ENCODE assay signal across 8 cellular contexts in the genomic region with DNA sequence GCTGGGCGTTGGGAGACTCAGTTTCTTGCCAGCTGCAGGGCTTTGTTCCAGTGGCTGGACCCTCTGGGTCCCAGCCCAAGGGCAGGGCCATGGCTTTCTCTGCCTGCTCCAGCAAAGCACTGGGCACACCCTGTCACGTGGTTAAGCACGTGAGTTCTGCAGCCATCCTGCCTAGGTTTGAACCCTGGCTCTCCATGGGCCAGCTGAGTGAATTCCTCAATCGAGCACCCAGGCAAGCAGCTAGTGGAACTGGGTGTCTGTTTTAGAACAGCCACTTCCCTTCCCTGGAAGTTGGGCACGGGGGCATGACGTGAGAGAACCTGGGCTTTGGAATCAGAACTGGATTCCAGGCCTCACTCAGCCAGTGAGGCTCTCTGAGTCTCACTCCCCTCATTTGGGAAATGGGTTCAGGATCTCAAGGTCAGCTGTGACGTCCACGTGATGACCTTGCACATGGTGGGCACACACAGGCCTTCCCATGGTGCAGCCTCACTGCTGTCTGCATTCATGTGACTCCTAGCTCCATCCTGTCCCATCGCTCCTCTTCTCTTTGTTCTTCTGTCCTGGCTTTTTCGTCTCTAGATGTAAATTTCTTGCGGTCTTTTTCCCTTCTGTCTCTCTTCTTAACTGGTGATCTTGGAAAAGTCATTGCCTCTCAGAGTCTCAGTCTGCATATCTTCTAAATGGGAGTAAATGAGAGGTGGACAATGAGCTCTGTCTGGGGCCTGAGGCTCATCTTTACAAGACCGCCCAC. TPM values are rescaled to one million over a fixed set of nuclear protein-coding genes. Genes with fewer than 3 reads are reported as not detected.
DNase-seq lines count a peak whose midpoint lies in the region; ATAC-seq and TF ChIP-seq lines count a peak whose summit lies in the region.
"Had no signal": no experiment of that assay in that cellular context is flagged by ENCODE, and none has a peak within 500 bp of the region (broad histone marks: within the 10 kb centered on the region; RNA-seq: fewer than 3 reads in every experiment).

No MANE protein-coding gene starts in this region.

- H3K79me2 ChIP-seq in HCT116 (ENCODE audit: insufficient read depth, low read length) (no peaks in the 10 kb centered on the region), PC-9 (ENCODE audit: low read depth) (no peaks in the 10 kb centered on the region)

- H3F3A ChIP-seq in PC-9 (ENCODE audit: insufficient read depth, low read depth) = peaks cover 40% of the 10 kb centered on the region

- no peaks in the 10 kb centered on the region for H3K27me3 ChIP-seq in HCT116 (ENCODE audit: insufficient read depth, low read length)
- H3K27me3 ChIP-seq in PC-9 (ENCODE audit: insufficient read depth, low read depth) = no peaks in the 10 kb centered on the region
- H3K27me3 ChIP-seq in dorsolateral prefrontal cortex = no peaks in the 10 kb centered on the region
- H3K27me3 ChIP-seq in BE2C = no peaks in the 10 kb centered on the region
- H3K27me3 ChIP-seq in vagina = no peaks in the 10 kb centered on the region

- ATAC-seq in HCT116 = no peak

- H3K4me2 ChIP-seq in HCT116 (ENCODE audit: low read length) (0 out of 2 replicates have a peak overlapping the region, but pooled peaks have one; percentile 19), PC-9 (peak overlapping the region; percentile 73)

- no peaks in the 10 kb centered on the region for H3K9me3 ChIP-seq in HCT116 (ENCODE audit: control insufficient read depth in 1 of 2, insufficient read depth in 1 of 2, low read depth in 1 of 2, low read length in 2 of 2)
- H3K9me3 ChIP-seq in PC-9 (ENCODE audit: insufficient read depth, low read depth) = no peaks in the 10 kb centered on the region
- no peaks in the 10 kb centered on the region for H3K9me3 ChIP-seq in BE2C
- no peaks in the 10 kb centered on the region for H3K9me3 ChIP-seq in vagina

- TF ChIP-seq CTCF in HCT116 (IDR thresholded peaks at IDR 0.05 in 2 of 3, conservative IDR thresholded peaks at IDR 0.05 in 1 of 3; ENCODE audit: borderline replicate concordance in 1 of 3, insufficient read depth in 1 of 3, low read depth in 2 of 3, low read length in 2 of 3) (no peak), PC-9 (conservative IDR thresholded peaks at IDR 0.05) (no peak), dorsolateral prefrontal cortex (IDR thresholded peaks at IDR 0.05 in 54 of 56, conservative IDR thresholded peaks at IDR 0.05 in 2 of 56; ENCODE audit: low read depth in 1 of 56, partially characterized antibody in 56 of 56) (no peak), BE2C (IDR thresholded peaks at IDR 0.05; ENCODE audit: low read depth, low read length) (no peak), GM10266 (IDR thresholded peaks at IDR 0.05; ENCODE audit: control insufficient read depth, insufficient read depth, low read depth, missing control alignments) (no peak), vagina (IDR thresholded peaks at IDR 0.05) (no peak)

- H3K4me3 ChIP-seq in HCT116 (replicated peaks in 1 of 2; ENCODE audit: low read depth in 1 of 2, low read length in 2 of 2) = no peak overlapping the region
- H3K4me3 ChIP-seq in PC-9 = no peak overlapping the region; the same call in 1 of the 2 replicates
- peak overlapping the region in 3 of 59 donors; percentile 16 to 23 (median 19) for H3K4me3 ChIP-seq in dorsolateral prefrontal cortex
- no peak overlapping the region for H3K4me3 ChIP-seq in skin epidermis
- H3K4me3 ChIP-seq in BE2C (ENCODE audit: low read depth, low read length) = no peak overlapping the region
- no peak overlapping the region for H3K4me3 ChIP-seq in vagina

- intact Hi-C loops in HCT116 (cut with micrococcal nuclease) (no loop called here), PC-9 (cut with micrococcal nuclease; ENCODE audit: unreplicated experiment) (loop anchor here (5.0 kb wide), 2 partner anchors 88 to 113 kb away; no protein-coding TSS in a partner anchor), dorsolateral prefrontal cortex (cut with DNase I) (loop anchor here (5.0 kb wide), 1 partner anchor 43 kb away; no protein-coding TSS in a partner anchor), vagina (cut with DNase I) (no loop called here)

- H3K9me2 ChIP-seq in HCT116 (ENCODE audit: insufficient read depth) = no peaks in the 10 kb centered on the region
- no peaks in the 10 kb centered on the region for H3K9me2 ChIP-seq in PC-9 (ENCODE audit: insufficient read depth)

- H4K20me1 ChIP-seq in HCT116 (ENCODE audit: insufficient read depth) = no peaks in the 10 kb centered on the region
- H4K20me1 ChIP-seq in PC-9 (ENCODE audit: insufficient read depth) = no peaks in the 10 kb centered on the region

- TF ChIP-seq RAD21 in HCT116 (IDR thresholded peaks at IDR 0.05; ENCODE audit: low read depth) = no peak

- H3K4me1 ChIP-seq in HCT116 (ENCODE audit: control insufficient read depth in 1 of 2, insufficient read depth in 2 of 2, low read length in 2 of 2) (peaks cover 15 to 52% of the 10 kb centered on the region in 2 experiments; a peak in 3 of 4 replicates), PC-9 (replicated peaks; ENCODE audit: insufficient read depth) (peaks cover 68% of the 10 kb centered on the region), BE2C (peaks cover 16% of the 10 kb centered on the region), vagina (peaks cover 45% of the 10 kb centered on the region)

- RAD21 ChIA-PET in HCT116 (lab: Charles Lee; ENCODE audit: low non-redundant PET in 1 of 2, low total read pairs in 2 of 2, uncharacterized antibody in 2 of 2, unreplicated experiment in 2 of 2) = no interaction called here

- H3K36me3 ChIP-seq in HCT116 (ENCODE audit: control insufficient read depth in 1 of 2, insufficient read depth in 2 of 2, low read length in 2 of 2) = no peaks in the 10 kb centered on the region
- H3K36me3 ChIP-seq in PC-9 (ENCODE audit: low read depth) = no peaks in the 10 kb centered on the region
- no peaks in the 10 kb centered on the region for H3K36me3 ChIP-seq in BE2C
- H3K36me3 ChIP-seq in vagina = no peaks in the 10 kb centered on the region

- BruUV-seq in HCT116 (replicated peaks; lab: Mats Ljungman, UMichigan) (no TSS peak), PC-9 (replicated peaks; lab: Mats Ljungman, UMichigan) (TSS peak; percentile 33)

- no peak for TF ChIP-seq POLR2A in HCT116 (IDR thresholded peaks at IDR 0.05; ENCODE audit: borderline replicate concordance, extremely low read depth, insufficient read depth, insufficient read length)
- no peak for TF ChIP-seq POLR2A in vagina (IDR thresholded peaks at IDR 0.05)

- no peak overlapping the region for H2AFZ ChIP-seq in HCT116 (ENCODE audit: low read depth, low read length, poor library complexity, severe bottlenecking)
- H2AFZ ChIP-seq in PC-9 = no peak overlapping the region

- DNase-seq in HCT116 (ENCODE audit: low read depth, low spot score) = no peak
- DNase-seq in PC-9 = peak in 1 of 2 experiments; percentile 37
- no peak for DNase-seq in dorsolateral prefrontal cortex
- DNase-seq in BE2C = no peak
- no peak for DNase-seq in GM10266 (ENCODE audit: extremely low spot score)
- DNase-seq in vagina (ENCODE audit: extremely low spot score in 2 of 2) = no peak
- DNase-seq: NCI-H774 had no signal

- no peak overlapping the region for H3K27ac ChIP-seq in HCT116 (ENCODE audit: low read depth, low read length)
- H3K27ac ChIP-seq in PC-9 = peak overlapping the region; percentile 71
- peak overlapping the region in 56 of 59 donors; percentile 28 to 98 (median 80) for H3K27ac ChIP-seq in dorsolateral prefrontal cortex
- H3K27ac ChIP-seq in skin epidermis = peak overlapping the region in 17 of 21 experiments; percentile 17 to 97 (median 65)
- H3K27ac ChIP-seq in vagina = no peak overlapping the region

- CTCF ChIA-PET in HCT116 (lab: Charles Lee) = no interaction called here
- CTCF ChIA-PET in PC-9 (lab: Charles Lee) = interaction anchor here (0.7 to 2.1 kb wide), 3 partner anchors 16 to 113 kb away, joined by 3 to 15 read pairs (median 7); no protein-coding TSS in a partner anchor

- no peak overlapping the region for H3K9ac ChIP-seq in HCT116 (ENCODE audit: low read length)

- POLR2A ChIA-PET in HCT116 (lab: Charles Lee) = no interaction called here
- POLR2A ChIA-PET in PC-9 (lab: Charles Lee; ENCODE audit: unreplicated experiment) = no interaction called here

TF ChIP-seq in HCT116, 20 proteins besides CTCF, POLR2A, EP300 and RAD21:
- TF ChIP-seq ZFX (IDR thresholded peaks at IDR 0.05) = 0 out of 2 replicates have a peak, but pooled peaks have one; percentile 15
- no peak for TF ChIP-seq CEBPB (IDR thresholded peaks at IDR 0.05; ENCODE audit: low read depth)

RNA-seq across cellular contexts. Expression of a gene that starts 45.9 kb away (rescaled TPM):
- total RNA-seq in HCT116 (2021; ENCODE audit: unreplicated experiment) = 5.9 TPM
- polyA plus RNA-seq in HCT116 (2012) = 3.8 and 5.6 TPM in 2 replicates
- 40.9 and 44.0 TPM in 2 replicates for total RNA-seq in PC-9 (2021)
- 10 to 100 TPM; 29.4 to 56.2 (median 42.8) TPM for total RNA-seq in dorsolateral prefrontal cortex
- 86.2 TPM for polyA plus RNA-seq in BE2C (2012; ENCODE audit: insufficient read depth, insufficient read length, low read depth)
- total RNA-seq in vagina = 17.9 TPM

Comparison
In these comparisons a context has a peak if more than half of its experiments do, and no peak if none do; other contexts are left out.
1. H3K27ac ChIP-seq: peak in PC-9 (single experiment), dorsolateral prefrontal cortex (56 of 59) and skin epidermis (17 of 21); none in HCT116 (single experiment) and vagina (single experiment).
2. intact Hi-C loops: an anchor here in PC-9 (5.0 kb wide) and dorsolateral prefrontal cortex (5.0 kb wide); none called in HCT116 and vagina.